ENCODE assay signal across 8 cellular contexts in the genomic region with DNA sequence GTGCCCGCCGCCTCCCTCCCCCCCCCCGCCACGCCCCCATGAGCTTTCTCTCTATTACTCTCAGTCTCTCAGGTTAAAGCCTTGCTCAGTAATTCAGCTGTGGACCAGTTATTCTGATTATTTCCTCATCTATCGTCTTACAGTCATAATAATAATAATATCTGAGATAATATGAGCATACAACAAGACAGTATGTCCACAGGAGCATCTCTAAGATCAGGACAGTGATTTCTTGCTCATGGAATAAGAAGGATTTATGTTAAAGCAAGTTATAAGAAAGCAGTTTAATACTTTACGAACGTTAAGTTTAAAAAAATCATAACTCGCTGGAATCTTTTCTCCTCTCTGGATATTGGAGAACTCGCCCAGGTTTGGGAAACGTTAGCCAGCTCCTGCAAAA. TPM values are rescaled to one million over a fixed set of nuclear protein-coding genes. Genes with fewer than 3 reads are reported as not detected.
DNase-seq lines count a peak whose midpoint lies in the region; ATAC-seq, FAIRE-seq and TF ChIP-seq lines count a peak whose summit lies in the region.

No MANE protein-coding gene starts in this region.

- no peaks in the 10 kb centered on the region for H3K27me3 ChIP-seq in adrenal gland

- DNase-seq in HT-29 (ENCODE audit: low spot score) (peak; percentile 47), adrenal gland (no peak), COR-L47 (lab: John Stamatoyannopoulos, UW) (no peak), NCI-H2081 (lab: John Stamatoyannopoulos, UW) (no peak), urothelium cell line (ENCODE audit: low spot score) (no peak)

- H3K4me3 ChIP-seq in adrenal gland, result peak overlapping the region in 3 of 4 donors; percentile 23 to 60 (median 44)

- H3K27ac Mint-ChIP-seq in stimulated activated memory B cell treated with anti-CD40 and anti-IgM and Interleukin-4, amounts not matched to agents 10 μg/mL and 1 μg/mL and 100 μg/mL, for 72 hours, result peak overlapping the region; percentile 85

- TF ChIP-seq CTCF in adrenal gland (IDR thresholded peaks at IDR 0.05), result no peak

- peak overlapping the region; percentile 92 for H3K4me3 Mint-ChIP-seq in stimulated activated memory B cell treated with anti-CD40 and anti-IgM and Interleukin-4, amounts not matched to agents 10 μg/mL and 1 μg/mL and 100 μg/mL, for 72 hours

- H3K9me3 Mint-ChIP-seq in stimulated activated memory B cell treated with anti-CD40 and anti-IgM and Interleukin-4, amounts not matched to agents 10 μg/mL and 1 μg/mL and 100 μg/mL, for 72 hours, result no peaks in the 10 kb centered on the region

- peaks cover 4 to 49% of the 10 kb centered on the region in 2 donors for H3K4me1 ChIP-seq in adrenal gland (replicated peaks in 1 of 2)

- intact Hi-C loops in adrenal gland (cut with DNase I), result no loop called here

- 5 to 8% (median 7%) methylated on average over 10 of the region's 10 CpGs for WGBS in adrenal gland, 4 donors

- TF ChIP-seq POLR2A in adrenal gland (IDR thresholded peaks at IDR 0.05), result no peak

- H3K27me3 Mint-ChIP-seq in stimulated activated memory B cell treated with anti-CD40 and anti-IgM and Interleukin-4, amounts not matched to agents 10 μg/mL and 1 μg/mL and 100 μg/mL, for 72 hours, result no peaks in the 10 kb centered on the region

- ATAC-seq in stimulated activated memory B cell treated with anti-CD40 and anti-IgM and Interleukin-4, amounts not matched to agents 10 μg/mL and 1 μg/mL and 100 μg/mL, for 72 hours, result no peak
- no peak for ATAC-seq in GM18498 (IDR thresholded peaks at IDR 0.05; ENCODE audit: unreplicated experiment)

- peak overlapping the region in 2 of 5 donors; percentile 79 to 82 for H3K27ac ChIP-seq in adrenal gland

- H3K9me3 ChIP-seq in adrenal gland (replicated peaks in 1 of 3), result no peaks in the 10 kb centered on the region

- H3K36me3 Mint-ChIP-seq in stimulated activated memory B cell treated with anti-CD40 and anti-IgM and Interleukin-4, amounts not matched to agents 10 μg/mL and 1 μg/mL and 100 μg/mL, for 72 hours, result no peaks in the 10 kb centered on the region

- FAIRE-seq in islet of Langerhans (lab: Jason Lieb, UNC), result peak; percentile 53
- no peak for FAIRE-seq in urothelium cell line (lab: Jason Lieb, UNC)

- H3K4me1 Mint-ChIP-seq in stimulated activated memory B cell treated with anti-CD40 and anti-IgM and Interleukin-4, amounts not matched to agents 10 μg/mL and 1 μg/mL and 100 μg/mL, for 72 hours, result peaks cover 43% of the 10 kb centered on the region

- no peaks in the 10 kb centered on the region for H3K36me3 ChIP-seq in adrenal gland (replicated peaks in 1 of 2)

RNA-seq across cellular contexts. Expression of gene LMCD1, which starts 0.7 kb away (rescaled TPM):
- total RNA-seq in HT-29 (2014; rRNA removed; shearing (Covaris generic)), result 4.8 and 7.5 TPM in 2 replicates
- total RNA-seq in adrenal gland, result 10 to 100 TPM in 6 of 8 donors, 1 to 10 TPM in 2; 4.8 to 26.5 (median 20.5) TPM
- 10 to 100 TPM in 2 of 3 donors, 1 to 10 TPM in 1; 7.0 to 23.9 (median 10.4) TPM for polyA plus RNA-seq in adrenal gland
